In the genomic region with DNA sequence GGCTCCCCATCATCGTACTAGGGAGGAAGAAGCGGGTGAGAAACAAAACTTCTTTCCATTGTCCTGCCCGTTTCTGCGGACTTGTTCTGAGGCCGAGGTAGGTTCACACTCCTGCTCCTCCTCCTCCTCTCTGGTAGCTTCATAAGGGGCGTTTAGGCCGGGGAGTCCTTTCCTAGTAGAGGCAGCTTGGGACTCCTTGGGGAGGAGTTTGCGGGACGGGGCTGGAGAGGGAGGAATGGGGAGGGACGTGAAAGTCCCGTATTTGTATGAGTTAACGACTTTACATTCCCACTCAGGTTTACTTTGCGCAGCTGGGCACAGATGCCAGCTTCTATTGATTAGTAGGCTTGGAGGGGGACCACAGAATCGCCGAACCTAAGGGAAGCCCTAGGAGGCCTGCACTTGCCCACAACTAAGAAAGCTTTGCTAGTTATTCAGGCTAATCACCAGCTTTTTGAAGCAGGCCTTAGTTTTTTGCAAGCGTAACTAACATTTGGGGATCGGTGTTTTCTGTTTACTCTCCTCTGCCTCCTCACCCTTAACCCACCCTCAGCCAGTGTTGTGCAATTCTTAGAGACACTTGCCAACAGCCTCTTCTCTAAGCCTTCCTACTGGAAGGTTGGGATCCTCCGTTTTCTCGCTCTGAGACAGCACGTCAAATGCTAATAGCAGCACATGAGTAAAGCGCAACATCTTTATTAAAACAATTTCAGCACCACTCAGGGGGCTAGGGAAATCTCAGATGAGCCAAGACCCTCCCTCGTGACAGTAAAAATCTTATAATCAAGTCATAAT, we compare ENCODE assay signal across 8 cellular contexts. TPM values are rescaled to one million over a fixed set of nuclear protein-coding genes. Genes with fewer than 3 reads are reported as not detected.
A peak's percentile ranks its signal among the peaks of the same experiment; 100 is the strongest.
DNase-seq lines count a peak whose midpoint lies in the region; ATAC-seq and TF ChIP-seq lines count a peak whose summit lies in the region.

No MANE protein-coding gene starts in this region.

- TF ChIP-seq CTCF in LNCaP clone FGC (IDR thresholded peaks at IDR 0.05; ENCODE audit: control insufficient read depth, extremely low read depth, insufficient read depth) (no peak), coronary artery (IDR thresholded peaks at IDR 0.05) (no peak), mesothelial cell of epicardium (IDR thresholded peaks at IDR 0.05; ENCODE audit: unreplicated experiment) (no peak), natural killer cell (IDR thresholded peaks at IDR 0.05) (no peak)

- intact Hi-C loops in natural killer cell (cut with micrococcal nuclease) = loop anchor here (5.0 kb wide), 2 partner anchors 273 to 378 kb away; a partner anchor contains a TSS

- no peaks in the 10 kb centered on the region for H3K27me3 ChIP-seq in CD4-positive, CD25-positive, alpha-beta regulatory T cell (ENCODE audit: control insufficient read depth, insufficient read depth, low read length)

- H3K9me3 Mint-ChIP-seq in CD4-positive, CD25-positive, alpha-beta regulatory T cell = peaks cover 0 to 4% (median 0%) of the 10 kb centered on the region in 7 donors
- no peaks in the 10 kb centered on the region for H3K9me3 Mint-ChIP-seq in mesothelial cell of epicardium
- no peaks in the 10 kb centered on the region for H3K9me3 Mint-ChIP-seq in natural killer cell

- H3K27ac Mint-ChIP-seq in CD4-positive, CD25-positive, alpha-beta regulatory T cell = no peak overlapping the region
- H3K27ac Mint-ChIP-seq in mesothelial cell of epicardium (peak overlapping the region; percentile 78), natural killer cell (no peak overlapping the region)

- H3K9me3 ChIP-seq in CD4-positive, CD25-positive, alpha-beta regulatory T cell (ENCODE audit: control insufficient read depth in 2 of 2, low read length in 2 of 2) = no peaks in the 10 kb centered on the region

- no peaks in the 10 kb centered on the region for H3K36me3 Mint-ChIP-seq in CD4-positive, CD25-positive, alpha-beta regulatory T cell
- H3K36me3 Mint-ChIP-seq in mesothelial cell of epicardium (no peaks in the 10 kb centered on the region), natural killer cell (no peaks in the 10 kb centered on the region)

- H3K4me3 ChIP-seq in CD4-positive, CD25-positive, alpha-beta regulatory T cell (ENCODE audit: low read depth, low read length) = peak overlapping the region; percentile 73
- H3K4me3 ChIP-seq in LNCaP clone FGC (ENCODE audit: low read depth, low read length) (peak overlapping the region; percentile 79), coronary artery (peak overlapping the region; percentile 91)

- peaks cover 43% of the 10 kb centered on the region for H3K4me1 ChIP-seq in CD4-positive, CD25-positive, alpha-beta regulatory T cell (ENCODE audit: control insufficient read depth, insufficient read depth, low read length, poor library complexity, severe bottlenecking)

- H3K36me3 ChIP-seq in CD4-positive, CD25-positive, alpha-beta regulatory T cell (ENCODE audit: control insufficient read depth, insufficient read depth, low read length) = no peaks in the 10 kb centered on the region

- peaks cover 10 to 33% (median 21%) of the 10 kb centered on the region in 4 donors for H3K4me1 Mint-ChIP-seq in CD4-positive, CD25-positive, alpha-beta regulatory T cell
- peaks cover 22% of the 10 kb centered on the region for H3K4me1 Mint-ChIP-seq in mesothelial cell of epicardium
- H3K4me1 Mint-ChIP-seq in natural killer cell = no peaks in the 10 kb centered on the region

- DNase-seq in CD4-positive, CD25-positive, alpha-beta regulatory T cell = no peak
- no peak for DNase-seq in LNCaP clone FGC (ENCODE audit: low read depth)
- no peak for DNase-seq in coronary artery (ENCODE audit: low spot score)
- no peak for DNase-seq in mesothelial cell of epicardium (ENCODE audit: low spot score in 2 of 2, unreplicated experiment in 2 of 2)
- no peak for DNase-seq in natural killer cell
- no peak for DNase-seq in stimulated activated CD8-positive, alpha-beta memory T cell treated with anti-CD3 and anti-CD28 coated beads, Interleukin-4, amount 100 ng/mL, for 48 hours

- no peak for ATAC-seq in CD4-positive, CD25-positive, alpha-beta regulatory T cell (ENCODE audit: low read depth in 2 of 2)
- ATAC-seq in HG02610 (IDR thresholded peaks at IDR 0.05; ENCODE audit: unreplicated experiment) (no peak), natural killer cell (no peak), GM21717 (IDR thresholded peaks at IDR 0.05; ENCODE audit: unreplicated experiment) (no peak)

- H3K27me3 Mint-ChIP-seq in CD4-positive, CD25-positive, alpha-beta regulatory T cell = no peaks in the 10 kb centered on the region
- no peaks in the 10 kb centered on the region for H3K27me3 Mint-ChIP-seq in mesothelial cell of epicardium (ENCODE audit: low read depth)
- H3K27me3 Mint-ChIP-seq in natural killer cell (ENCODE audit: low read depth in 2 of 2) = no peaks in the 10 kb centered on the region

- H3K4me3 Mint-ChIP-seq in CD4-positive, CD25-positive, alpha-beta regulatory T cell = no peak overlapping the region
- no peak overlapping the region for H3K4me3 Mint-ChIP-seq in mesothelial cell of epicardium
- no peak overlapping the region for H3K4me3 Mint-ChIP-seq in natural killer cell

- peak overlapping the region; percentile 96 for H3K27ac ChIP-seq in CD4-positive, CD25-positive, alpha-beta regulatory T cell (ENCODE audit: insufficient read depth, low read length, poor library complexity, severe bottlenecking)
- H3K27ac ChIP-seq in coronary artery = peak overlapping the region; percentile 100

RNA-seq across cellular contexts. Expression of a gene that starts 0.5 kb away (rescaled TPM):
- 0.17 TPM for total RNA-seq in CD4-positive, CD25-positive, alpha-beta regulatory T cell
- polyA plus RNA-seq in CD4-positive, CD25-positive, alpha-beta regulatory T cell = 1 to 10 TPM in 3 of 4 donors, under 1 TPM in 1; 0.75 to 4.1 (median 2.9) TPM
- total RNA-seq in mesothelial cell of epicardium (4.6 to 6.2 TPM (median 5.3 TPM) in 3 replicates), natural killer cell (under 1 TPM in 2 of 3 donors, not detected in 1; 0.60 to 0.68 TPM)

RNA-seq across cellular contexts. Expression of a gene that starts 3.7 kb away (rescaled TPM):
- 0.62 TPM for total RNA-seq in CD4-positive, CD25-positive, alpha-beta regulatory T cell
- polyA plus RNA-seq in CD4-positive, CD25-positive, alpha-beta regulatory T cell = 1 to 10 TPM in 2 of 4 donors, under 1 TPM in 2; 0.59 to 2.3 (median 1.1) TPM
- total RNA-seq in mesothelial cell of epicardium (3.7 to 5.4 TPM (median 3.8 TPM) in 3 replicates), natural killer cell (under 1 TPM in 1 of 3 donors, not detected in 2; 0.35 TPM)

RNA-seq across cellular contexts. Expression of a gene that starts 43.4 kb away (rescaled TPM):
- not detected for total RNA-seq in CD4-positive, CD25-positive, alpha-beta regulatory T cell
- polyA plus RNA-seq in CD4-positive, CD25-positive, alpha-beta regulatory T cell = not detected
- total RNA-seq in mesothelial cell of epicardium (not detected in 3 replicates), natural killer cell (not detected)
